Comparison of ENCODE assay signal across 8 cellular contexts in genomic region chr3:51983578-51984268, GRCh38. TPM values are rescaled to one million over a fixed set of nuclear protein-coding genes. Genes with fewer than 3 reads are reported as not detected.
A peak's percentile ranks its signal among the peaks of the same experiment; 100 is the strongest.
DNase-seq lines count a peak whose midpoint lies in the region; ATAC-seq and TF ChIP-seq lines count a peak whose summit lies in the region.

No MANE protein-coding gene starts in this region.

- H3K36me3 ChIP-seq in brain microvascular endothelial cell (replicated peaks) (no peaks in the 10 kb centered on the region), lung (ENCODE audit: control insufficient read depth in 2 of 2, insufficient read depth in 2 of 2, low read length in 2 of 2) (peaks cover 0 to 6% of the 10 kb centered on the region in 2 donors), transverse colon (no peaks in the 10 kb centered on the region)

- H3K27me3 ChIP-seq in brain microvascular endothelial cell (replicated peaks), result no peaks in the 10 kb centered on the region
- H3K27me3 ChIP-seq in lung (ENCODE audit: control insufficient read depth, insufficient read depth), result no peaks in the 10 kb centered on the region
- no peaks in the 10 kb centered on the region for H3K27me3 ChIP-seq in transverse colon

- peaks cover 2% of the 10 kb centered on the region for H3K36me3 Mint-ChIP-seq in activated naive CD4-positive, alpha-beta T cell treated with anti-CD3 and anti-CD28 coated beads for 36 hours (ENCODE audit: low read depth)

- H3K4me1 ChIP-seq in lung (ENCODE audit: control insufficient read depth in 2 of 2, insufficient read depth in 2 of 2, low read length in 2 of 2) (peaks cover 4 to 9% of the 10 kb centered on the region in 2 donors), transverse colon (peaks cover 18 to 48% (median 35%) of the 10 kb centered on the region in 4 donors)

- ATAC-seq in lung (ENCODE audit: insufficient read depth, low FRiP score), result no peak

- no peaks in the 10 kb centered on the region for H3K27me3 Mint-ChIP-seq in activated naive CD4-positive, alpha-beta T cell treated with anti-CD3 and anti-CD28 coated beads for 36 hours (ENCODE audit: low read depth)

- H3K4me3 Mint-ChIP-seq in activated naive CD4-positive, alpha-beta T cell treated with anti-CD3 and anti-CD28 coated beads for 36 hours, result peak overlapping the region; percentile 95

- DNase-seq in activated naive CD4-positive, alpha-beta T cell treated with anti-CD3 and anti-CD28 coated beads for 36 hours, result no peak
- no peak for DNase-seq in activated naive CD4-positive, alpha-beta T cell treated with anti-CD3 and anti-CD28 coated beads, Interleukin-2, amount 50 U/mL, for 16 hours
- no peak for DNase-seq in brain microvascular endothelial cell
- DNase-seq in lung (ENCODE audit: low spot score), result no peak
- DNase-seq in transverse colon, result no peak
- no peak for DNase-seq in GDM1 (lab: John Stamatoyannopoulos, UW)
- no peak for DNase-seq in KG1 (lab: John Stamatoyannopoulos, UW)
- no peak for DNase-seq in foreskin melanocyte

- in situ Hi-C loops in brain microvascular endothelial cell (cut with HindIII; ENCODE audit: low pct_ligation_motif_present, low sequenced_read_pairs), result no loop called here
- in situ Hi-C loops in transverse colon (cut with MboI; ENCODE audit: low pct_ligation_motif_present in 1 of 4, low pct_unique_long_range_greater_than_20kb in 1 of 4, low sequenced_read_pairs in 3 of 4), result no loop called here

- 73 to 77% methylated on average over 22 of the region's 22 CpGs for WGBS in lung, 2 donors
- 73% methylated on average over 21 of the region's 22 CpGs; no CpG with 5 or more reads in 1 of the 2 donors for WGBS in transverse colon (ENCODE audit: low coverage in 1 of 2), 2 donors

- intact Hi-C loops in activated naive CD4-positive, alpha-beta T cell treated with anti-CD3 and anti-CD28 coated beads for 36 hours (cut with micrococcal nuclease), result loop anchor here (1.0 to 5.0 kb wide), 6 partner anchors 9 to 554 kb away; partner anchors contain the start of genes ABHD14B, GLYCTK, PARP3 and POC1A
- intact Hi-C loops in transverse colon (cut with DNase I; ENCODE audit: low total_unique reads), result no loop called here

- H3K4me1 Mint-ChIP-seq in activated naive CD4-positive, alpha-beta T cell treated with anti-CD3 and anti-CD28 coated beads for 36 hours (ENCODE audit: low read depth), result peaks cover 29% of the 10 kb centered on the region

- H3K9me3 ChIP-seq in lung (ENCODE audit: control insufficient read depth in 2 of 2, insufficient read depth in 1 of 2, low read length in 1 of 2) (no peaks in the 10 kb centered on the region), transverse colon (no peaks in the 10 kb centered on the region)

- no peaks in the 10 kb centered on the region for H3K9me3 Mint-ChIP-seq in activated naive CD4-positive, alpha-beta T cell treated with anti-CD3 and anti-CD28 coated beads for 36 hours

- no peak for TF ChIP-seq POLR2A in transverse colon (IDR thresholded peaks at IDR 0.05)

- H3K27ac ChIP-seq in brain microvascular endothelial cell, result peak overlapping the region; percentile 87
- peak overlapping the region; percentile 97 for H3K27ac ChIP-seq in lung (ENCODE audit: low read depth in 1 of 2, low read length in 1 of 2)
- peak overlapping the region; percentile 89 to 99 (median 96) for H3K27ac ChIP-seq in transverse colon

- H3K27ac Mint-ChIP-seq in activated naive CD4-positive, alpha-beta T cell treated with anti-CD3 and anti-CD28 coated beads for 36 hours, result peak overlapping the region; percentile 91

- CTCF ChIA-PET in activated naive CD4-positive, alpha-beta T cell treated with anti-CD3 and anti-CD28 coated beads for 36 hours (lab: Charles Lee), result interaction anchor here (1.1 to 3.9 kb wide), 9 partner anchors 8 to 237 kb away, joined by 4 to 40 read pairs (median 5); partner anchors contain the start of genes ABHD14B, DUSP7, PARP3 and RRP9

- H3K4me3 ChIP-seq in brain microvascular endothelial cell (ENCODE audit: low read depth, low read length) (peak overlapping the region; percentile 70), lung (peak overlapping the region; percentile 49), transverse colon (peak overlapping the region; percentile 33 to 61 (median 50))

- TF ChIP-seq CTCF in brain microvascular endothelial cell (IDR thresholded peaks at IDR 0.05; ENCODE audit: low read depth, low read length, missing control alignments), result no peak
- no peak for TF ChIP-seq CTCF in lung (IDR thresholded peaks at IDR 0.05; ENCODE audit: control extremely low read depth, extremely low read depth)
- no peak for TF ChIP-seq CTCF in transverse colon (IDR thresholded peaks at IDR 0.05)

- no peak for TF ChIP-seq EP300 in transverse colon (IDR thresholded peaks at IDR 0.05; ENCODE audit: low read depth)

RNA-seq across cellular contexts. Expression of gene ACY1, which starts 0.4 kb away (rescaled TPM):
- 10 to 100 TPM; 62.1 to 68.9 TPM for total RNA-seq in activated naive CD4-positive, alpha-beta T cell treated with anti-CD3 and anti-CD28 coated beads for 36 hours
- total RNA-seq in lung (10 to 100 TPM; 19.6 to 52.6 TPM), transverse colon (100 to 1,000 TPM; 165 to 426 (median 250) TPM)
- polyA plus RNA-seq in lung, result 10 to 100 TPM; 31.7 to 46.2 TPM

RNA-seq across cellular contexts. Expression of gene ABHD14A, which starts 8.9 kb away (rescaled TPM):
- total RNA-seq in activated naive CD4-positive, alpha-beta T cell treated with anti-CD3 and anti-CD28 coated beads for 36 hours, result 1 to 10 TPM; 5.4 to 5.7 TPM
- total RNA-seq in lung (10 to 100 TPM in 1 of 2 donors, 1 to 10 TPM in 1; 7.2 to 24.5 TPM), transverse colon (10 to 100 TPM in 2 of 4 donors, 1 to 10 TPM in 2; 2.0 to 11.3 (median 7.7) TPM)
- polyA plus RNA-seq in lung, result 10 to 100 TPM; 19.1 to 62.8 TPM

RNA-seq across cellular contexts. Expression of gene ABHD14B, which starts 9.9 kb away (rescaled TPM):
- total RNA-seq in activated naive CD4-positive, alpha-beta T cell treated with anti-CD3 and anti-CD28 coated beads for 36 hours, result 10 to 100 TPM; 81.8 to 85.8 TPM
- total RNA-seq in lung (10 to 100 TPM; 26.3 to 44.9 TPM), transverse colon (100 to 1,000 TPM in 2 of 4 donors, 10 to 100 TPM in 2; 34.4 to 119 (median 99.7) TPM)
- polyA plus RNA-seq in lung, result 10 to 100 TPM; 37.5 to 88.1 TPM

RNA-seq across cellular contexts. Expression of gene RPL29, which starts 12.0 kb away (rescaled TPM):
- total RNA-seq in activated naive CD4-positive, alpha-beta T cell treated with anti-CD3 and anti-CD28 coated beads for 36 hours, result 1,000 to 10,000 TPM; 1,927 to 1,957 TPM
- total RNA-seq in lung, result 100 to 1,000 TPM; 711 to 912 TPM
- 1,000 to 10,000 TPM; 1,556 to 2,402 TPM for polyA plus RNA-seq in lung
- total RNA-seq in transverse colon, result 1,000 to 10,000 TPM in 1 of 4 donors, 100 to 1,000 TPM in 3; 366 to 1,281 (median 746) TPM

RNA-seq across cellular contexts. Expression of gene PCBP4, which starts 16.5 kb away (rescaled TPM):
- 1 to 10 TPM; 8.9 to 9.1 TPM for total RNA-seq in activated naive CD4-positive, alpha-beta T cell treated with anti-CD3 and anti-CD28 coated beads for 36 hours
- 10 to 100 TPM; 17.4 to 37.7 TPM for total RNA-seq in lung
- 10 to 100 TPM; 19.5 to 44.3 TPM for polyA plus RNA-seq in lung
- total RNA-seq in transverse colon, result 100 to 1,000 TPM in 1 of 4 donors, 10 to 100 TPM in 3; 22.4 to 382 (median 63.6) TPM
